Comparison of ENCODE assay signal across 6 cellular contexts in the genomic region with DNA sequence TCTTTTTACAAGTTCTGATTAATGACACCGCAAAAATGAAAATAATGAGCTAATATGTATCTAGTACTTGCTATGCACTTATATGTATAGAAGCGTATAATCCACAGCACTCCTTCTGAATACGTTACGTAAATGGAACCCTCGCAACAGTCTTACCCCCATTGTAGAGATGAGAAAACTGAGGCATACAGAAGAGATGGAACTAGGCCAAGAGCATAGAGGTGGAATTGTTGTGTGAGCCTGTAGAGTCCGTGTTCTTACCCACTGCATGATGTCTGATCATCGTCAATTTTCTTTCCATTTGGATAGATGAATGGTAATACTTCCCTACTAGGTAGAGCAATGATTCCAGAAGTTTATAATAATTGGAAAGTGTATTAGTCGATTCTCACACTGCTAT.
"Had no signal": no experiment of that assay in that cellular context is flagged by ENCODE, and none has a peak within 500 bp of the region (broad histone marks: within the 10 kb centered on the region; RNA-seq: fewer than 3 reads in every experiment).

No MANE protein-coding gene starts in this region.

- H3K4me2 ChIP-seq: KMS-11 had no signal

- H3K27ac ChIP-seq: HL-60, KMS-11 had no signal

- FAIRE-seq: HTR-8/SVneo had no signal

- H3K9ac ChIP-seq: KMS-11 had no signal

- DNase-seq: IMR-90, KBM-7, KG1 had no signal
